In the genomic region with DNA sequence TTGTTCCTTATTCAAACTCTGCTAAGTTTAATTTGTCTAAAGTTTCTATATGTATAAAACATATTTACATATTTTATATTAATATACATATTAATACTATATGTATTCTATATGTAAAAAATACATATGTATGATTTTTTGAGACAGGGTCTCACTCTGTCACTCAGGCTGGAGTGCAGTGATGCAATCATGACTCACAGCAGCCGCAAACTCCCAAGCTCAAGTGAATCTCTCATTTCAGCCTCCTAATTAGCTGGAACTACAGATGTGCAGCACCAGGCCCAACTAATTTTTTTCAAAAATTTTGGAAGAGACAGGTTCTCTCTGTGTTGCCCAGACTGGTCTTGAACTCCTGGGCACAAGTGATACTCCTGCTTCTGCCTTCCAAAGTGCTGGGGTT, we compare ENCODE assay signal across 20 cellular contexts.
DNase-seq lines count a peak whose midpoint lies in the region; ATAC-seq, FAIRE-seq and TF ChIP-seq lines count a peak whose summit lies in the region.
"Had no signal": no experiment of that assay in that cellular context is flagged by ENCODE, and none has a peak within 500 bp of the region (broad histone marks: within the 10 kb centered on the region; RNA-seq: fewer than 3 reads in every experiment).

No MANE protein-coding gene starts in this region.

- no peak for TF ChIP-seq CTCF in IMR-90 (conservative IDR thresholded peaks at IDR 0.05; ENCODE audit: low read depth, low read length)
- no peak for TF ChIP-seq CTCF in PC-3 (conservative IDR thresholded peaks at IDR 0.05; ENCODE audit: low read depth, low read length)
- no peak for TF ChIP-seq CTCF in K562 (IDR thresholded peaks at IDR 0.05 in 2 of 3, conservative IDR thresholded peaks at IDR 0.05 in 1 of 3; ENCODE audit: insufficient read depth in 2 of 3, low read depth in 1 of 3, low read length in 3 of 3)

- no peak overlapping the region for H3K23ac ChIP-seq in IMR-90 (ENCODE audit: low read depth, low read length)
- no peak overlapping the region for H3K23ac ChIP-seq in mesenchymal stem cell (ENCODE audit: low read length in 2 of 2)

- no peak overlapping the region for H3K27ac ChIP-seq in IMR-90 (ENCODE audit: insufficient read depth, low read length)
- no peak overlapping the region for H3K27ac ChIP-seq in PC-3 (ENCODE audit: low read length)
- no peak overlapping the region for H3K27ac ChIP-seq in K562 (ENCODE audit: extremely low read depth, low read depth, low read length)
- no peak overlapping the region for H3K27ac ChIP-seq in mesenchymal stem cell (ENCODE audit: low read length, poor library complexity, severe bottlenecking)
- H3K27ac ChIP-seq: colonic mucosa, heart left ventricle, prostate gland, SK-N-MC, tibial nerve had no signal

- TF ChIP-seq RAD21 in IMR-90 (IDR thresholded peaks at IDR 0.05; ENCODE audit: low read length): no peak
- no peak for TF ChIP-seq RAD21 in K562 (CRISPR knock-in tag; conservative IDR thresholded peaks at IDR 0.05 in 1 of 2, IDR thresholded peaks at IDR 0.05 in 1 of 2)

- no peak overlapping the region for H4K91ac ChIP-seq in IMR-90 (ENCODE audit: insufficient read depth, low read depth, low read length)
- H4K91ac ChIP-seq in mesenchymal stem cell (ENCODE audit: low read length): no peak overlapping the region

- FAIRE-seq in K562 (lab: Jason Lieb, UNC): no peak

- H3K4ac ChIP-seq in IMR-90 (ENCODE audit: low read depth, low read length) (no peak overlapping the region), mesenchymal stem cell (ENCODE audit: low read depth in 1 of 2, low read length in 2 of 2) (no peak overlapping the region)

- no peak overlapping the region for H2AK5ac ChIP-seq in IMR-90 (ENCODE audit: low read depth, low read length)
- H2AK5ac ChIP-seq in mesenchymal stem cell (ENCODE audit: low read length, severe bottlenecking): no peak overlapping the region

- H2BK120ac ChIP-seq in IMR-90 (ENCODE audit: low read depth, low read length) (no peak overlapping the region), mesenchymal stem cell (ENCODE audit: low read depth, low read length) (no peak overlapping the region)

- H2BK20ac ChIP-seq in IMR-90 (ENCODE audit: low read depth, low read length): no peak overlapping the region

- H4K20me1 ChIP-seq in IMR-90 (ENCODE audit: insufficient read depth, low read length) (no peaks in the 10 kb centered on the region), PC-3 (ENCODE audit: low read length) (no peaks in the 10 kb centered on the region), K562 (replicated peaks; ENCODE audit: control insufficient read depth, insufficient read depth, low read length) (no peaks in the 10 kb centered on the region)

- H3K18ac ChIP-seq in IMR-90 (ENCODE audit: low read depth, low read length): no peak overlapping the region
- H3K18ac ChIP-seq in mesenchymal stem cell (ENCODE audit: low read depth in 1 of 2, low read length in 2 of 2): no peak overlapping the region

- intact Hi-C loops in IMR-90 (cut with micrococcal nuclease) (no loop called here), PC-3 (cut with micrococcal nuclease) (no loop called here), K562 (cut with micrococcal nuclease) (no loop called here)

- H4K8ac ChIP-seq in IMR-90 (ENCODE audit: low read depth in 2 of 2, low read length in 2 of 2): no peak overlapping the region
- H4K8ac ChIP-seq in mesenchymal stem cell (ENCODE audit: low read length): no peak overlapping the region

- H3K4me1 ChIP-seq in IMR-90 (ENCODE audit: control insufficient read depth, insufficient read depth, low read length) (no peaks in the 10 kb centered on the region), PC-3 (ENCODE audit: insufficient read depth, low read length) (peaks cover 3% of the 10 kb centered on the region; the same call in 1 of the 2 replicates), K562 (replicated peaks in 1 of 2; ENCODE audit: control insufficient read depth in 2 of 2, insufficient read depth in 2 of 2, low read length in 2 of 2) (no peaks in the 10 kb centered on the region), mesenchymal stem cell (ENCODE audit: control insufficient read depth, insufficient read depth, low read depth, low read length) (peaks cover 2% of the 10 kb centered on the region)
- H3K4me1 ChIP-seq: colonic mucosa, heart left ventricle, prostate gland, tibial nerve had no signal

- H3K27me3 ChIP-seq in IMR-90 (ENCODE audit: control insufficient read depth, insufficient read depth, low read length) (no peaks in the 10 kb centered on the region), PC-3 (ENCODE audit: low read length) (no peaks in the 10 kb centered on the region), K562 (ENCODE audit: control insufficient read depth in 2 of 2, insufficient read depth in 2 of 2, low read length in 2 of 2) (no peaks in the 10 kb centered on the region), mesenchymal stem cell (ENCODE audit: control insufficient read depth in 1 of 2, insufficient read depth in 1 of 2, low read length in 2 of 2) (no peaks in the 10 kb centered on the region)
- H3K27me3 ChIP-seq: colonic mucosa, heart left ventricle, tibial nerve had no signal

- H3K14ac ChIP-seq in IMR-90 (replicated peaks; ENCODE audit: low read depth, low read length) (no peak overlapping the region), mesenchymal stem cell (ENCODE audit: low read length in 2 of 2) (no peak overlapping the region)

- H3K79me2 ChIP-seq in PC-3 (ENCODE audit: low read length): no peaks in the 10 kb centered on the region
- H3K79me2 ChIP-seq in K562 (ENCODE audit: control insufficient read depth, insufficient read depth, low read length): no peaks in the 10 kb centered on the region

- TF ChIP-seq EP300 in K562 (IDR thresholded peaks at IDR 0.05; ENCODE audit: low read length): no peak

- H3K56ac ChIP-seq in IMR-90 (ENCODE audit: extremely low read depth, insufficient read depth, low read length): no peak overlapping the region

- DNase-seq in IMR-90: no peak
- DNase-seq in PC-3: peak; percentile 41
- DNase-seq in K562 (ENCODE audit: extremely low read depth in 1 of 4, low spot score in 3 of 4): peak in 1 of 4 experiments; percentile 47
- peak; percentile 26 for DNase-seq in mesenchymal stem cell
- no peak for DNase-seq in NCI-H2171 treated with DMSO at 0.1 percent for 48 hours (lab: John Stamatoyannopoulos, UW)
- DNase-seq: activated B cell treated with CpG ODN at 0.5 μM for 24 hours; activated T-cell treated with anti-CD3 and anti-CD28 coated beads, Interleukin-2, amount 50 U/mL, for 4 hours; colonic mucosa; DMS79 treated with DMSO at 0.1 percent for 48 hours; H7; heart left ventricle; left ventricle myocardium superior; NCI-H1436; stimulated activated CD4-positive, alpha-beta T cell treated with anti-CD3 and anti-CD28 coated beads, Interleukin-4, amount 100 ng/mL, for 1 hour had no signal

- no peak overlapping the region for H2BK5ac ChIP-seq in IMR-90 (ENCODE audit: low read depth, low read length, poor library complexity, severe bottlenecking)
- no peak overlapping the region for H2BK5ac ChIP-seq in mesenchymal stem cell (ENCODE audit: low read depth, low read length, poor library complexity, severe bottlenecking)

- H3K9ac ChIP-seq in IMR-90 (ENCODE audit: low read depth, low read length) (no peak overlapping the region), PC-3 (ENCODE audit: low read length) (no peak overlapping the region), K562 (ENCODE audit: insufficient read depth in 1 of 2, low read depth in 2 of 2, low read length in 2 of 2) (no peak overlapping the region), mesenchymal stem cell (ENCODE audit: low read length) (no peak overlapping the region)

- in situ Hi-C loops in IMR-90 (cut with MboI; ENCODE audit: low sequenced_read_pairs) (no loop called here), K562 (cut with MboI) (no loop called here)

- dilution Hi-C loops in IMR-90 (cut with HindIII; ENCODE audit: low sequenced_read_pairs, unreplicated experiment): no loop called here

- H2BK12ac ChIP-seq in mesenchymal stem cell (ENCODE audit: low read length in 2 of 2): no peak overlapping the region

- H2BK15ac ChIP-seq in IMR-90 (ENCODE audit: low read depth, low read length) (no peak overlapping the region), mesenchymal stem cell (ENCODE audit: low read depth, poor library complexity, severe bottlenecking) (no peak overlapping the region)

- WGBS in IMR-90 (ENCODE audit: extremely low coverage in 2 of 2, insufficient read length in 1 of 2), 2 experiments: no CpG with 5 or more reads among the region's 1 CpG
- 0% methylated on average over 1 of the region's 1 CpG for WGBS in K562 (ENCODE audit: insufficient coverage, low coverage, missing lambda C conversion rate)
- 53% methylated on average over 1 of the region's 1 CpG for WGBS in mesenchymal stem cell

- BruUV-seq in IMR-90 (replicated peaks; lab: Mats Ljungman, UMichigan) (no TSS peak), PC-3 (replicated peaks; lab: Mats Ljungman, UMichigan) (no TSS peak), K562 (replicated peaks; lab: Mats Ljungman, UMichigan) (no TSS peak)

- TF ChIP-seq POLR2A in IMR-90 (IDR thresholded peaks at IDR 0.05; ENCODE audit: low read depth, low read length) (no peak), K562 (conservative IDR thresholded peaks at IDR 0.05) (no peak)

- H3K36me3 ChIP-seq in IMR-90 (ENCODE audit: control insufficient read depth, insufficient read depth, low read length): no peaks in the 10 kb centered on the region
- H3K36me3 ChIP-seq in PC-3 (ENCODE audit: low read depth, low read length): no peaks in the 10 kb centered on the region
- H3K36me3 ChIP-seq in K562 (ENCODE audit: control insufficient read depth, insufficient read depth, low read length): no peaks in the 10 kb centered on the region
- no peaks in the 10 kb centered on the region for H3K36me3 ChIP-seq in mesenchymal stem cell (ENCODE audit: control insufficient read depth in 1 of 2, insufficient read depth in 2 of 2, low read depth in 1 of 2, low read length in 2 of 2)
- H3K36me3 ChIP-seq: colonic mucosa, heart left ventricle, prostate gland, tibial nerve had no signal

- H3K79me1 ChIP-seq in IMR-90 (ENCODE audit: low read depth in 1 of 2, low read length in 2 of 2): no peaks in the 10 kb centered on the region
- H3K79me1 ChIP-seq in mesenchymal stem cell (replicated peaks; ENCODE audit: low read length, poor library complexity, severe bottlenecking): no peaks in the 10 kb centered on the region

- H3K9me1 ChIP-seq in IMR-90 (ENCODE audit: insufficient read depth, low read length) (no peaks in the 10 kb centered on the region), K562 (ENCODE audit: control insufficient read depth, insufficient read depth, low read length) (no peaks in the 10 kb centered on the region)

- H3K9me2 ChIP-seq in PC-3 (replicated peaks; ENCODE audit: low read length): no peaks in the 10 kb centered on the region

- H3K4me3 ChIP-seq in IMR-90 (ENCODE audit: insufficient read depth, low read depth, low read length) (no peak overlapping the region), PC-3 (ENCODE audit: low read length) (no peak overlapping the region), K562 (no peak overlapping the region), mesenchymal stem cell (ENCODE audit: insufficient read depth in 1 of 2, low read depth in 1 of 2, low read length in 2 of 2) (no peak overlapping the region)
- H3K4me3 ChIP-seq: colonic mucosa, heart left ventricle, prostate gland, SK-N-MC, tibial nerve had no signal

- H4K5ac ChIP-seq in IMR-90 (ENCODE audit: low read depth, low read length): no peak overlapping the region

- CTCF ChIA-PET in IMR-90 (lab: Yijun Ruan, JAX) (interaction anchor here (0.6 kb wide), 1 partner anchor 58 kb away, joined by 3 read pairs; no protein-coding TSS in a partner anchor), PC-3 (lab: Charles Lee) (no interaction called here), K562 (lab: Yijun Ruan, JAX; ENCODE audit: low intra/inter-chr PET ratio) (no interaction called here)

- no peak overlapping the region for H2AK9ac ChIP-seq in IMR-90 (replicated peaks; ENCODE audit: low read depth, low read length, poor library complexity)

- H3F3A ChIP-seq in PC-3 (ENCODE audit: low read length, unreplicated experiment): no peaks in the 10 kb centered on the region

- ATAC-seq in IMR-90 (ENCODE audit: low read depth) (no peak), PC-3 (peak; percentile 75), K562 (no peak), HG02852 (IDR thresholded peaks at IDR 0.05; ENCODE audit: unreplicated experiment) (no peak), HG03159 (IDR thresholded peaks at IDR 0.05; ENCODE audit: unreplicated experiment) (no peak)
- ATAC-seq: activated T-cell treated with anti-CD3 and anti-CD28 coated beads, Interleukin-2, amount 50 U/mL, for 4 hours; heart left ventricle; left ventricle myocardium superior; Panc1 had no signal

- H2AFZ ChIP-seq in IMR-90 (replicated peaks; ENCODE audit: low read length, poor library complexity) (no peak overlapping the region), PC-3 (ENCODE audit: low read length) (no peak overlapping the region), K562 (ENCODE audit: low read depth, low read length) (no peak overlapping the region), mesenchymal stem cell (ENCODE audit: low read depth, low read length) (no peak overlapping the region)

- peaks cover 2% of the 10 kb centered on the region; the same call in 1 of the 2 replicates for H3K9me3 ChIP-seq in IMR-90 (ENCODE audit: control insufficient read depth, insufficient read depth, low read length)
- H3K9me3 ChIP-seq in PC-3 (ENCODE audit: low read length): no peaks in the 10 kb centered on the region
- no peaks in the 10 kb centered on the region for H3K9me3 ChIP-seq in K562 (replicated peaks; ENCODE audit: control insufficient read depth, insufficient read depth, low read depth, low read length)
- H3K9me3 ChIP-seq in mesenchymal stem cell (ENCODE audit: control insufficient read depth, low read length): no peaks in the 10 kb centered on the region
- H3K9me3 ChIP-seq: colonic mucosa, heart left ventricle, prostate gland, tibial nerve had no signal

- POLR2A ChIA-PET in IMR-90 (lab: Charles Lee; ENCODE audit: unreplicated experiment): no interaction called here
- POLR2A ChIA-PET in PC-3 (lab: Charles Lee; ENCODE audit: unreplicated experiment): no interaction called here
- POLR2A ChIA-PET in K562 (lab: Yijun Ruan, JAX): no interaction called here

- no peak overlapping the region for H3K4me2 ChIP-seq in IMR-90 (ENCODE audit: low read depth, low read length)
- H3K4me2 ChIP-seq in PC-3 (ENCODE audit: low read length): no peak overlapping the region
- no peak overlapping the region for H3K4me2 ChIP-seq in K562 (ENCODE audit: insufficient read depth, low read length)
- no peak overlapping the region for H3K4me2 ChIP-seq in mesenchymal stem cell (ENCODE audit: low read length, poor library complexity, severe bottlenecking)

Comparison
In these comparisons a context has a peak if more than half of its experiments do, and no peak if none do; other contexts are left out.
1. DNase-seq: peak in PC-3 (single experiment) and mesenchymal stem cell (single experiment); none in IMR-90 (single experiment) and NCI-H2171 treated with DMSO at 0.1 percent for 48 hours (single experiment).